ENCODE assay signal across 8 cellular contexts in the genomic region with DNA sequence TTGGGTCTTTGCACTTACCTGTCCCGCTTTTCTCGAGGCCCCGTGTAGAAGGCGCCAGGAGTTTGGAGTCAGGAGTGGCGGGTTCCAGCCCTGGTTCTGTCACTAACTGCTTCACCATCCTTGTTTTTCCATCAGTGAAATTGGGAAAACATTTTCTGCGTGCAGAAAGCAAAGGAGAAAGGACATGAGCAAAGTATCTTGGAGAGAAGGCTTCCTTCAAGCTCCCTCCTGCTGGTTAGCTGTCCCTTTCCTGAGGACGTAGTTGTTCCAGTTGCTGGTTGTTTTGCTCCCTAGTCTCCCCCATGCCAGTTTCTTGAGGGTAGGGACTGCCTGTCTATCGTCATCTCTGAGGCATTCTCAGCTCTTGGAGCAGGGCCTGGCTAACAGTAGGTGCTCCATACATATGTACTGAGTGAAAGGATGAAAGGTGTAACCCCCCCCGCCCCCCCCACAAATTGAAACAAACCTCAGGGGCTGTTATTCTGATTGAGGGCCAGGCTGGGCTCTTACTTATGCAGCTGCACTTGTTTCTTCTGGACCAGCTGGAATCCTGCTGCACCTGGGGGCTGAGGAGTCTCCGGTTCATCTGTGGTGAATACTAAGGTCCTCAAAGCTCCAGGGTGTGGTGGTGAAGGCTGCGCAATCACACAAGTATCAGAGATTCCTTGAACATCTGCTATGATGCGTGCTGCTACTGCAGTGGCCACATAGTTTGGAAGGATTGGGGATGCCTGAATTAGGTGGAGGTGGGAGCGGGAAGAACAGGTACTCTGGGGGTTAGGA. TPM values are rescaled to one million over a fixed set of nuclear protein-coding genes. Genes with fewer than 3 reads are reported as not detected.
DNase-seq lines count a peak whose midpoint lies in the region; ATAC-seq and TF ChIP-seq lines count a peak whose summit lies in the region.

No MANE protein-coding gene starts in this region.

- intact Hi-C loops in Right ventricle myocardium superior (cut with DNase I): no loop called here

- H3K4me3 Mint-ChIP-seq in WTC11: peak overlapping the region; percentile 97

- H3K9ac ChIP-seq in subcutaneous abdominal adipose tissue (ENCODE audit: low read length in 5 of 5): peak overlapping the region; percentile 63 to 100 (median 97)

- no peak for TF ChIP-seq CTCF in right atrium auricular region (IDR thresholded peaks at IDR 0.05)
- TF ChIP-seq CTCF in WTC11 (IDR thresholded peaks at IDR 0.05): no peak

- H3K36me3 ChIP-seq in right atrium auricular region (no peaks in the 10 kb centered on the region), iPS DF 6.9 (ENCODE audit: control insufficient read depth, insufficient read depth, low read length) (no peaks in the 10 kb centered on the region), subcutaneous abdominal adipose tissue (ENCODE audit: control insufficient read depth in 5 of 5, insufficient read depth in 5 of 5, low read length in 5 of 5) (no peaks in the 10 kb centered on the region)

- no peak for ATAC-seq in Right ventricle myocardium superior (ENCODE audit: poor library complexity)
- no peak for ATAC-seq in WTC11
- no peak for ATAC-seq in HG03039 (IDR thresholded peaks at IDR 0.05; ENCODE audit: unreplicated experiment)
- ATAC-seq in GM19023 (IDR thresholded peaks at IDR 0.05; ENCODE audit: unreplicated experiment): no peak

- no peak for DNase-seq in right atrium auricular region (ENCODE audit: low spot score)
- no peak for DNase-seq in Right ventricle myocardium superior
- DNase-seq in WTC11 (ENCODE audit: low spot score): no peak
- no peak for DNase-seq in iPS DF 6.9 (ENCODE audit: low read depth, low spot score)
- DNase-seq in stimulated activated CD4-positive, alpha-beta T cell treated with anti-CD3 and anti-CD28 coated beads, Interleukin-15, amount 100 ng/mL, for 24 hours: no peak

- no peaks in the 10 kb centered on the region for H3K9me3 ChIP-seq in right atrium auricular region
- no peaks in the 10 kb centered on the region for H3K9me3 ChIP-seq in iPS DF 6.9 (ENCODE audit: control insufficient read depth, insufficient read depth, low read length)
- H3K9me3 ChIP-seq in subcutaneous abdominal adipose tissue (ENCODE audit: control insufficient read depth in 5 of 5, low read length in 5 of 5): no peaks in the 10 kb centered on the region

- WGBS in iPS DF 6.9 (ENCODE audit: insufficient coverage, insufficient read length): no CpG with 5 or more reads among the region's 13 CpGs

- peak overlapping the region; percentile 80 to 82 for H3K4me3 ChIP-seq in right atrium auricular region
- H3K4me3 ChIP-seq in iPS DF 6.9 (ENCODE audit: low read length): peak overlapping the region; percentile 59; the same call in 1 of the 2 replicates
- peak overlapping the region; percentile 78 to 93 (median 91) for H3K4me3 ChIP-seq in subcutaneous abdominal adipose tissue (ENCODE audit: low read depth in 1 of 5, low read length in 5 of 5)

- peak overlapping the region; percentile 72; the same call in 1 of the 2 replicates for H3K27ac Mint-ChIP-seq in WTC11

- H3K27me3 Mint-ChIP-seq in WTC11 (ENCODE audit: low read depth): peaks cover 18% of the 10 kb centered on the region

- no peaks in the 10 kb centered on the region for H3K9me3 Mint-ChIP-seq in WTC11

- H3K4me1 ChIP-seq in right atrium auricular region (peaks cover 0 to 61% of the 10 kb centered on the region in 2 donors), iPS DF 6.9 (ENCODE audit: control insufficient read depth, insufficient read depth, low read length) (peaks cover 3% of the 10 kb centered on the region; the same call in 1 of the 2 replicates), subcutaneous abdominal adipose tissue (ENCODE audit: control insufficient read depth in 5 of 5, insufficient read depth in 5 of 5, low read length in 5 of 5) (peaks cover 38 to 69% (median 64%) of the 10 kb centered on the region in 5 donors)

- CTCF ChIA-PET in WTC11 (lab: Charles Lee): interaction anchor here (0.6 to 2.7 kb wide), 16 partner anchors 10 to 757 kb away, joined by 3 to 29 read pairs (median 8); a partner anchor contains a TSS

- POLR2A ChIA-PET in WTC11 (lab: Charles Lee): interaction anchor here (1.1 to 3.1 kb wide), 3 partner anchors 68 to 118 kb away, joined by 3 to 22 read pairs (median 4); a partner anchor contains a TSS

- H3K27me3 ChIP-seq in right atrium auricular region (no peaks in the 10 kb centered on the region), iPS DF 6.9 (ENCODE audit: control insufficient read depth, insufficient read depth, low read length) (no peaks in the 10 kb centered on the region), subcutaneous abdominal adipose tissue (ENCODE audit: control insufficient read depth in 5 of 5, insufficient read depth in 4 of 5, low read length in 5 of 5) (no peaks in the 10 kb centered on the region)

- H3K27ac ChIP-seq in right atrium auricular region (peak overlapping the region; percentile 92 to 96), iPS DF 6.9 (ENCODE audit: low read length) (no peak overlapping the region), subcutaneous abdominal adipose tissue (ENCODE audit: low read depth, low read length) (peak overlapping the region; percentile 99)

- H3K36me3 Mint-ChIP-seq in WTC11: no peaks in the 10 kb centered on the region

- H3K4me1 Mint-ChIP-seq in WTC11: peaks cover 57% of the 10 kb centered on the region

TF ChIP-seq in WTC11, 78 proteins besides CTCF, POLR2A, EP300 and RAD21:
- TF ChIP-seq, protein P1, sequence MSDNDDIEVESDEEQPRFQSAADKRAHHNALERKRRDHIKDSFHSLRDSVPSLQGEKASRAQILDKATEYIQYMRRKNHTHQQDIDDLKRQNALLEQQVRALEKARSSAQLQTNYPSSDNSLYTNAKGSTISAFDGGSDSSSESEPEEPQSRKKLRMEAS (CRISPR knock-in tag; IDR thresholded peaks at IDR 0.05): 0 out of 2 replicates have a peak, but pooled peaks have one; percentile 5
- TF ChIP-seq JAZF1 (CRISPR knock-in tag; IDR thresholded peaks at IDR 0.05): no peak

RNA-seq across cellular contexts. Expression of a gene that starts 1.0 kb away (rescaled TPM):
- 10 to 100 TPM; 24.6 to 48.1 TPM for total RNA-seq in right atrium auricular region
- 15.6 TPM for total RNA-seq in Right ventricle myocardium superior
- 11.1 to 14.1 TPM (median 12.2 TPM) in 3 replicates for total RNA-seq in WTC11 (2021)

RNA-seq across cellular contexts. Expression of a gene that starts 20.8 kb away (rescaled TPM):
- total RNA-seq in right atrium auricular region (10 to 100 TPM; 34.6 to 40.0 TPM), Right ventricle myocardium superior (45.2 TPM), WTC11 (2021) (41.1 to 43.9 TPM (median 43.2 TPM) in 3 replicates)
